Comparison of ENCODE assay signal across 10 cellular contexts in genomic region chr19:535017-535835, GRCh38. TPM values are rescaled to one million over a fixed set of nuclear protein-coding genes. Genes with fewer than 3 reads are reported as not detected.
DNase-seq lines count a peak whose midpoint lies in the region; ATAC-seq and TF ChIP-seq lines count a peak whose summit lies in the region.
"Had no signal": no experiment of that assay in that cellular context is flagged by ENCODE, and none has a peak within 500 bp of the region (broad histone marks: within the 10 kb centered on the region; RNA-seq: fewer than 3 reads in every experiment).

No MANE protein-coding gene starts in this region.

- CTCF ChIA-PET in CD4-positive, alpha-beta memory T cell (lab: Charles Lee; ENCODE audit: partially characterized antibody): no interaction called here
- CTCF ChIA-PET in mammary epithelial cell (lab: Charles Lee; ENCODE audit: low non-redundant PET): no interaction called here

- H3K4me3 ChIP-seq in CD4-positive, alpha-beta memory T cell (ENCODE audit: low read length in 2 of 2): no peak overlapping the region
- H3K4me3 ChIP-seq in mammary epithelial cell (replicated peaks in 1 of 3; ENCODE audit: insufficient read depth in 1 of 3, low read depth in 2 of 3, low read length in 3 of 3): no peak overlapping the region

- peak; percentile 2 to 9 for TF ChIP-seq CTCF in mammary epithelial cell (conservative IDR thresholded peaks at IDR 0.05 in 1 of 2, IDR thresholded peaks at IDR 0.05 in 1 of 2; ENCODE audit: extremely low read depth in 1 of 2, insufficient read depth in 1 of 2, low read depth in 1 of 2, low read length in 2 of 2)

- H3K27ac ChIP-seq in CD4-positive, alpha-beta memory T cell (ENCODE audit: low read depth, low read length): peak overlapping the region; percentile 9
- H3K27ac ChIP-seq in mammary epithelial cell (ENCODE audit: insufficient read depth, low read depth, low read length): no peak overlapping the region

- no peak overlapping the region for H3K9ac ChIP-seq in mammary epithelial cell (ENCODE audit: insufficient read depth, low read length)

- dilution Hi-C loops in mammary epithelial cell (cut with HindIII; ENCODE audit: low sequenced_read_pairs): no loop called here

- no peak for ATAC-seq in natural killer cell treated with Interleukin-12 subunit alpha and Interleukin-12 subunit beta and Interleukin-15 and Interleukin-18, amount 100 ng/mL, for 72 hours
- no peak for ATAC-seq in HG03442 (IDR thresholded peaks at IDR 0.05; ENCODE audit: unreplicated experiment)

- WGBS in mammary epithelial cell (ENCODE audit: low coverage, missing lambda C conversion rate): 16% methylated on average over 11 of the region's 16 CpGs

- peaks cover 26% of the 10 kb centered on the region for H3K36me3 ChIP-seq in CD4-positive, alpha-beta memory T cell (ENCODE audit: insufficient read depth, low read length)
- H3K36me3 ChIP-seq in mammary epithelial cell (ENCODE audit: insufficient read depth, low read length): peaks cover 5% of the 10 kb centered on the region

- no peaks in the 10 kb centered on the region for H3K9me3 Mint-ChIP-seq in CD4-positive, alpha-beta memory T cell
- no peaks in the 10 kb centered on the region for H3K9me3 Mint-ChIP-seq in natural killer cell treated with Interleukin-12 subunit alpha and Interleukin-12 subunit beta and Interleukin-15 and Interleukin-18, amount 100 ng/mL, for 72 hours
- H3K9me3 Mint-ChIP-seq: nephron progenitor cell had no signal

- in situ Hi-C loops in mammary epithelial cell (cut with MboI; ENCODE audit: low sequenced_read_pairs in 2 of 2): no loop called here

- H3K9me3 ChIP-seq in CD4-positive, alpha-beta memory T cell (ENCODE audit: control insufficient read depth in 1 of 2, low read length in 2 of 2): no peaks in the 10 kb centered on the region
- no peaks in the 10 kb centered on the region for H3K9me3 ChIP-seq in mammary epithelial cell (replicated peaks; ENCODE audit: insufficient read depth, low read length)

- peak overlapping the region; percentile 34 for H3K4me2 ChIP-seq in mammary epithelial cell (ENCODE audit: insufficient read depth, low read depth, low read length)

- H3K27me3 Mint-ChIP-seq in CD4-positive, alpha-beta memory T cell: no peaks in the 10 kb centered on the region
- H3K27me3 Mint-ChIP-seq in natural killer cell treated with Interleukin-12 subunit alpha and Interleukin-12 subunit beta and Interleukin-15 and Interleukin-18, amount 100 ng/mL, for 72 hours: no peaks in the 10 kb centered on the region

- intact Hi-C loops in CD4-positive, alpha-beta memory T cell (cut with micrococcal nuclease): no loop called here
- intact Hi-C loops in mammary epithelial cell (cut with micrococcal nuclease): no loop called here

- H4K20me1 ChIP-seq in mammary epithelial cell (ENCODE audit: insufficient read depth, low read length): no peaks in the 10 kb centered on the region

- H3K4me1 Mint-ChIP-seq in CD4-positive, alpha-beta memory T cell: peaks cover 6 to 21% (median 14%) of the 10 kb centered on the region in 4 donors
- peaks cover 9 to 14% of the 10 kb centered on the region in 2 donors for H3K4me1 Mint-ChIP-seq in natural killer cell treated with Interleukin-12 subunit alpha and Interleukin-12 subunit beta and Interleukin-15 and Interleukin-18, amount 100 ng/mL, for 72 hours (ENCODE audit: low read depth in 2 of 2)

- peak overlapping the region in 5 of 7 donors; percentile 24 to 72 (median 55) for H3K27ac Mint-ChIP-seq in CD4-positive, alpha-beta memory T cell
- H3K27ac Mint-ChIP-seq in natural killer cell treated with Interleukin-12 subunit alpha and Interleukin-12 subunit beta and Interleukin-15 and Interleukin-18, amount 100 ng/mL, for 72 hours: no peak overlapping the region

- no peak overlapping the region for H2AFZ ChIP-seq in mammary epithelial cell (ENCODE audit: low read depth, low read length)

- H3K27me3 ChIP-seq in CD4-positive, alpha-beta memory T cell (ENCODE audit: insufficient read depth, low read length): no peaks in the 10 kb centered on the region
- no peaks in the 10 kb centered on the region for H3K27me3 ChIP-seq in mammary epithelial cell (ENCODE audit: insufficient read depth, low read length)

- POLR2A ChIA-PET in CD4-positive, alpha-beta memory T cell (lab: Charles Lee; ENCODE audit: partially characterized antibody): no interaction called here

- BruUV-seq in mammary epithelial cell (replicated peaks; lab: Mats Ljungman, UMichigan): no TSS peak

- peak overlapping the region in 2 of 8 donors; percentile 36 to 83 for H3K4me3 Mint-ChIP-seq in CD4-positive, alpha-beta memory T cell
- peak overlapping the region; percentile 38 for H3K4me3 Mint-ChIP-seq in natural killer cell treated with Interleukin-12 subunit alpha and Interleukin-12 subunit beta and Interleukin-15 and Interleukin-18, amount 100 ng/mL, for 72 hours
- H3K4me3 Mint-ChIP-seq: nephron progenitor cell had no signal

- no peak for DNase-seq in CD4-positive, alpha-beta memory T cell
- DNase-seq in HuH-7.5 (ENCODE audit: low spot score) (peak; percentile 62), mammary epithelial cell (peak; percentile 48), NOMO-1 treated with dmso at 0.1 percent for 144 hours (lab: John Stamatoyannopoulos, UW; ENCODE audit: unreplicated experiment) (no peak), cerebellar nuclear complex (lab: John Stamatoyannopoulos, UW) (no peak)
- no peak for DNase-seq in natural killer cell treated with Interleukin-12 subunit alpha and Interleukin-12 subunit beta and Interleukin-15 and Interleukin-18, amount 100 ng/mL, for 72 hours (ENCODE audit: low spot score)
- no peak for DNase-seq in activated CD4-positive, CD25-positive, alpha-beta regulatory T cell (lab: John Stamatoyannopoulos, UW)
- DNase-seq: HCEC 1CT, nephron progenitor cell had no signal

- peaks cover 55% of the 10 kb centered on the region for H3K79me2 ChIP-seq in mammary epithelial cell (ENCODE audit: insufficient read depth, low read length)

- H3K4me1 ChIP-seq in CD4-positive, alpha-beta memory T cell (ENCODE audit: insufficient read depth, low read length): peaks cover 27% of the 10 kb centered on the region
- H3K4me1 ChIP-seq in mammary epithelial cell (ENCODE audit: insufficient read depth, low read length): peaks cover 29% of the 10 kb centered on the region

- H3K36me3 Mint-ChIP-seq in CD4-positive, alpha-beta memory T cell: peaks cover 8 to 13% of the 10 kb centered on the region in 2 donors
- H3K36me3 Mint-ChIP-seq in natural killer cell treated with Interleukin-12 subunit alpha and Interleukin-12 subunit beta and Interleukin-15 and Interleukin-18, amount 100 ng/mL, for 72 hours: no peaks in the 10 kb centered on the region

RNA-seq across cellular contexts. Expression of gene CDC34, which starts 3.7 kb away (rescaled TPM):
- total RNA-seq in CD4-positive, alpha-beta memory T cell: 10 to 100 TPM; 44.4 to 46.6 TPM
- polyA plus RNA-seq in CD4-positive, alpha-beta memory T cell: 10 to 100 TPM; 26.7 to 44.0 TPM
- 10 to 100 TPM; 52.8 to 68.5 TPM for total RNA-seq in mammary epithelial cell
- 50.3 TPM for polyA plus RNA-seq in mammary epithelial cell
- polyA minus RNA-seq in mammary epithelial cell: 24.4 TPM
- 10 to 100 TPM; 46.5 to 73.2 TPM for total RNA-seq in natural killer cell treated with Interleukin-12 subunit alpha and Interleukin-12 subunit beta and Interleukin-15 and Interleukin-18, amount 100 ng/mL, for 72 hours

RNA-seq across cellular contexts. Expression of gene GZMM, which starts 8.6 kb away (rescaled TPM):
- total RNA-seq in CD4-positive, alpha-beta memory T cell: 10 to 100 TPM; 25.5 to 28.7 TPM
- polyA plus RNA-seq in CD4-positive, alpha-beta memory T cell: 100 to 1,000 TPM in 1 of 2 donors, 10 to 100 TPM in 1; 82.1 to 122 TPM
- not detected for total RNA-seq in mammary epithelial cell
- not detected for polyA plus RNA-seq in mammary epithelial cell
- polyA minus RNA-seq in mammary epithelial cell: not detected
- total RNA-seq in natural killer cell treated with Interleukin-12 subunit alpha and Interleukin-12 subunit beta and Interleukin-15 and Interleukin-18, amount 100 ng/mL, for 72 hours: 10 to 100 TPM; 34.5 to 49.7 TPM

RNA-seq across cellular contexts. Expression of gene TPGS1, which starts 27.9 kb away (rescaled TPM):
- 10 to 100 TPM; 31.8 to 32.0 TPM for total RNA-seq in CD4-positive, alpha-beta memory T cell
- 10 to 100 TPM; 22.2 to 37.6 TPM for polyA plus RNA-seq in CD4-positive, alpha-beta memory T cell
- total RNA-seq in mammary epithelial cell: 10 to 100 TPM; 15.2 to 29.2 TPM
- 4.2 TPM for polyA plus RNA-seq in mammary epithelial cell
- polyA minus RNA-seq in mammary epithelial cell: 1.4 TPM
- 10 to 100 TPM; 16.3 to 17.7 TPM for total RNA-seq in natural killer cell treated with Interleukin-12 subunit alpha and Interleukin-12 subunit beta and Interleukin-15 and Interleukin-18, amount 100 ng/mL, for 72 hours

RNA-seq across cellular contexts. Expression of gene BSG, which starts 37.2 kb away (rescaled TPM):
- 100 to 1,000 TPM; 150 to 151 TPM for total RNA-seq in CD4-positive, alpha-beta memory T cell
- polyA plus RNA-seq in CD4-positive, alpha-beta memory T cell: 100 to 1,000 TPM; 332 to 346 TPM
- 100 to 1,000 TPM; 493 to 593 TPM for total RNA-seq in mammary epithelial cell
- 522 TPM for polyA plus RNA-seq in mammary epithelial cell
- 220 TPM for polyA minus RNA-seq in mammary epithelial cell
- total RNA-seq in natural killer cell treated with Interleukin-12 subunit alpha and Interleukin-12 subunit beta and Interleukin-15 and Interleukin-18, amount 100 ng/mL, for 72 hours: 100 to 1,000 TPM; 236 to 274 TPM

RNA-seq across cellular contexts. Expression of gene MADCAM1, which starts 38.9 kb away (rescaled TPM):
- 1 to 10 TPM; 1.5 to 1.9 TPM for total RNA-seq in CD4-positive, alpha-beta memory T cell
- under 1 TPM; 0.11 to 0.24 TPM for polyA plus RNA-seq in CD4-positive, alpha-beta memory T cell
- under 1 TPM in 1 of 2 donors, not detected in 1; 0.33 TPM for total RNA-seq in mammary epithelial cell
- polyA plus RNA-seq in mammary epithelial cell: 0.02 TPM
- not detected for polyA minus RNA-seq in mammary epithelial cell
- total RNA-seq in natural killer cell treated with Interleukin-12 subunit alpha and Interleukin-12 subunit beta and Interleukin-15 and Interleukin-18, amount 100 ng/mL, for 72 hours: under 1 TPM in 1 of 2 donors, not detected in 1; 0.33 TPM

Comparison
In these comparisons a context has a peak if more than half of its experiments do, and no peak if none do; other contexts are left out.
1. DNase-seq: peak in HuH-7.5 (single experiment) and mammary epithelial cell (single experiment); none in CD4-positive, alpha-beta memory T cell (0 of 5), natural killer cell treated with Interleukin-12 subunit alpha and Interleukin-12 subunit beta and Interleukin-15 and Interleukin-18, amount 100 ng/mL, for 72 hours (single experiment), NOMO-1 treated with dmso at 0.1 percent for 144 hours (single experiment), activated CD4-positive, CD25-positive, alpha-beta regulatory T cell (0 of 4) and cerebellar nuclear complex (0 of 2).
2. H3K27ac Mint-ChIP-seq: peak in CD4-positive, alpha-beta memory T cell (5 of 7); none in natural killer cell treated with Interleukin-12 subunit alpha and Interleukin-12 subunit beta and Interleukin-15 and Interleukin-18, amount 100 ng/mL, for 72 hours (0 of 2).
3. RNA of gene GZMM, which starts 8.6 kb away (total RNA-seq): 34.5 to 49.7 TPM in natural killer cell treated with Interleukin-12 subunit alpha and Interleukin-12 subunit beta and Interleukin-15 and Interleukin-18, amount 100 ng/mL, for 72 hours and 25.5 to 28.7 TPM in CD4-positive, alpha-beta memory T cell; not detected in mammary epithelial cell; every median in the first group is over 10 times any median in the second.